Comparison of ENCODE assay signal across 8 cellular contexts in genomic region chr13:31199527-31199848, GRCh38. TPM values are rescaled to one million over a fixed set of nuclear protein-coding genes. Genes with fewer than 3 reads are reported as not detected.
DNase-seq lines count a peak whose midpoint lies in the region; ATAC-seq, FAIRE-seq and TF ChIP-seq lines count a peak whose summit lies in the region.

No MANE protein-coding gene starts in this region.

- ATAC-seq in HCT116 (no peak), GM12878 (no peak; the same call in 2 of the 3 replicates)

- TF ChIP-seq RAD21 in HCT116 (IDR thresholded peaks at IDR 0.05; ENCODE audit: low read depth): no peak
- TF ChIP-seq RAD21 in GM12878 (IDR thresholded peaks at IDR 0.05; ENCODE audit: insufficient read depth, low read depth, low read length): no peak

- 17% methylated on average over 9 of the region's 15 CpGs for WGBS in GM12878 (ENCODE audit: insufficient coverage, insufficient replicate concordance, low lambda C conversion rate, missing lambda C conversion rate)
- WGBS in mesodermal cell (ENCODE audit: insufficient coverage in 2 of 2), 2 experiments: 28 to 32% methylated on average over 5 to 6 of the region's 15 CpGs

- no peaks in the 10 kb centered on the region for H3K79me2 ChIP-seq in HCT116 (ENCODE audit: insufficient read depth, low read length)
- H3K79me2 ChIP-seq in GM12878 (ENCODE audit: control insufficient read depth, insufficient read depth, low read length): no peaks in the 10 kb centered on the region

- TF ChIP-seq POLR2A in HCT116 (IDR thresholded peaks at IDR 0.05; ENCODE audit: borderline replicate concordance, extremely low read depth, insufficient read depth, insufficient read length): no peak
- no peak for TF ChIP-seq POLR2A in GM12878 (IDR thresholded peaks at IDR 0.05; ENCODE audit: low read depth, low read length)

- SMC1A ChIA-PET in GM12878 (lab: Charles Lee; ENCODE audit: uncharacterized antibody, unreplicated experiment): interaction anchor here (0.8 to 0.9 kb wide), 2 partner anchors 39 to 40 kb away, joined by 3 to 4 read pairs; no protein-coding TSS in a partner anchor

- no peak for FAIRE-seq in GM12878 (lab: Jason Lieb, UNC)
- no peak for FAIRE-seq in HTR-8/SVneo (lab: Jason Lieb, UNC)

- H3K36me3 ChIP-seq in HCT116 (ENCODE audit: control insufficient read depth in 1 of 2, insufficient read depth in 2 of 2, low read length in 2 of 2) (no peaks in the 10 kb centered on the region), GM12878 (ENCODE audit: control insufficient read depth in 2 of 2, insufficient read depth in 2 of 2, low read length in 1 of 2) (no peaks in the 10 kb centered on the region), mesodermal cell (ENCODE audit: control insufficient read depth, insufficient read depth, low read length) (no peaks in the 10 kb centered on the region)

- H3K9me3 ChIP-seq in HCT116 (ENCODE audit: control insufficient read depth in 1 of 2, insufficient read depth in 1 of 2, low read depth in 1 of 2, low read length in 2 of 2): no peaks in the 10 kb centered on the region
- no peaks in the 10 kb centered on the region for H3K9me3 ChIP-seq in GM12878 (replicated peaks; ENCODE audit: control insufficient read depth, insufficient read depth, low read length)
- H3K9me3 ChIP-seq in mesodermal cell (ENCODE audit: control insufficient read depth, low read length): no peaks in the 10 kb centered on the region

- H3K27ac ChIP-seq in 22Rv1 (peak overlapping the region; percentile 90), HCT116 (ENCODE audit: low read depth, low read length) (peak overlapping the region; percentile 100), GM12878 (ENCODE audit: control insufficient read depth, insufficient read depth) (no peak overlapping the region), mesodermal cell (ENCODE audit: low read depth, low read length, severe bottlenecking) (no peak overlapping the region)

- H3K27me3 ChIP-seq in HCT116 (ENCODE audit: insufficient read depth, low read length): no peaks in the 10 kb centered on the region
- H3K27me3 ChIP-seq in GM12878 (replicated peaks in 1 of 2; ENCODE audit: control insufficient read depth in 2 of 2, insufficient read depth in 2 of 2, low read length in 1 of 2): peaks cover 0 to 4% of the 10 kb centered on the region in 2 experiments; a peak in 2 of 4 replicates

- no peak for DNase-seq in HCT116 (ENCODE audit: low read depth, low spot score)
- DNase-seq in GM12878 (ENCODE audit: low read depth, low spot score): no peak
- no peak for DNase-seq in HTR-8/SVneo (ENCODE audit: insufficient read length, low spot score)
- DNase-seq in NCI-H1417 treated with DMSO at 0.1 percent for 48 hours (lab: John Stamatoyannopoulos, UW): no peak
- no peak for DNase-seq in KG1 (lab: John Stamatoyannopoulos, UW)
- DNase-seq in DMS153 (lab: John Stamatoyannopoulos, UW): no peak

- H3K4me3 ChIP-seq in HCT116 (replicated peaks in 1 of 2; ENCODE audit: low read depth in 1 of 2, low read length in 2 of 2): peak overlapping the region; percentile 43 to 66
- no peak overlapping the region; the same call in 1 of the 2 replicates for H3K4me3 ChIP-seq in GM12878
- H3K4me3 ChIP-seq in mesodermal cell (ENCODE audit: extremely low read depth, insufficient read depth, low read length, poor library complexity, severe bottlenecking): peak overlapping the region; percentile 60

- TF ChIP-seq EP300 in GM12878 (IDR thresholded peaks at IDR 0.05; ENCODE audit: borderline replicate concordance in 1 of 2, control insufficient read depth in 1 of 2, low read depth in 2 of 2, low read length in 2 of 2): no peak

- BruUV-seq in HCT116 (replicated peaks; lab: Mats Ljungman, UMichigan): no TSS peak
- BruUV-seq in GM12878 (replicated peaks; lab: Mats Ljungman, UMichigan): no TSS peak

- CTCF ChIA-PET in HCT116 (lab: Charles Lee): interaction anchor here (1.1 to 1.5 kb wide), 4 partner anchors 10 to 148 kb away, joined by 3 read pairs; no protein-coding TSS in a partner anchor
- CTCF ChIA-PET in GM12878 (lab: Yijun Ruan, JAX): interaction anchor here (1.5 kb wide), 1 partner anchor 24 kb away, joined by 5 read pairs; no protein-coding TSS in a partner anchor

- H2AFZ ChIP-seq in HCT116 (ENCODE audit: low read depth, low read length, poor library complexity, severe bottlenecking) (no peak overlapping the region), GM12878 (ENCODE audit: control insufficient read depth, low read depth, low read length) (peak overlapping the region; percentile 87)

- no peaks in the 10 kb centered on the region for H3K9me2 ChIP-seq in HCT116 (ENCODE audit: insufficient read depth)

- in situ Hi-C loops in GM12878 (cut with MboI): no loop called here

- H3K9ac ChIP-seq in HCT116 (ENCODE audit: low read length) (peak overlapping the region; percentile 54; the same call in 1 of the 2 replicates), GM12878 (ENCODE audit: control insufficient read depth, insufficient read depth, low read length) (no peak overlapping the region)

- peak overlapping the region; percentile 79 for H3K4me2 ChIP-seq in HCT116 (ENCODE audit: low read length)
- H3K4me2 ChIP-seq in GM12878 (ENCODE audit: control insufficient read depth, insufficient read depth): peak overlapping the region; percentile 64

- intact Hi-C loops in HCT116 (cut with micrococcal nuclease) (no loop called here), GM12878 (cut with micrococcal nuclease; ENCODE audit: unreplicated experiment) (no loop called here)

- H3K4me1 ChIP-seq in HCT116 (ENCODE audit: control insufficient read depth in 1 of 2, insufficient read depth in 2 of 2, low read length in 2 of 2): peaks cover 13 to 25% of the 10 kb centered on the region in 2 experiments
- peaks cover 6% of the 10 kb centered on the region for H3K4me1 ChIP-seq in GM12878 (ENCODE audit: control insufficient read depth, insufficient read depth, low read length)
- peaks cover 4% of the 10 kb centered on the region for H3K4me1 ChIP-seq in mesodermal cell (ENCODE audit: control insufficient read depth, insufficient read depth, low read length, poor library complexity, severe bottlenecking)

- RAD21 ChIA-PET in HCT116 (lab: Charles Lee; ENCODE audit: low non-redundant PET in 1 of 2, low total read pairs in 2 of 2, uncharacterized antibody in 2 of 2, unreplicated experiment in 2 of 2) (no interaction called here), GM12878 (lab: Charles Lee; ENCODE audit: unreplicated experiment) (interaction anchor here (1.1 kb wide), 1 partner anchor 43 kb away, joined by 3 read pairs; no protein-coding TSS in a partner anchor)

- POLR2A ChIA-PET in HCT116 (lab: Charles Lee): no interaction called here
- POLR2A ChIA-PET in GM12878 (lab: Charles Lee): no interaction called here

- H4K20me1 ChIP-seq in HCT116 (ENCODE audit: insufficient read depth) (no peaks in the 10 kb centered on the region), GM12878 (ENCODE audit: control insufficient read depth, insufficient read depth) (no peaks in the 10 kb centered on the region)

- no peak for TF ChIP-seq CTCF in 22Rv1 (IDR thresholded peaks at IDR 0.05)
- TF ChIP-seq CTCF in HCT116 (IDR thresholded peaks at IDR 0.05 in 2 of 3, conservative IDR thresholded peaks at IDR 0.05 in 1 of 3; ENCODE audit: borderline replicate concordance in 1 of 3, insufficient read depth in 1 of 3, low read depth in 2 of 3, low read length in 2 of 3): no peak
- no peak for TF ChIP-seq CTCF in GM12878 (IDR thresholded peaks at IDR 0.05 in 2 of 3, conservative IDR thresholded peaks at IDR 0.05 in 1 of 3; ENCODE audit: control insufficient read depth in 2 of 3, extremely low read depth in 1 of 3, insufficient read depth in 1 of 3, low read depth in 3 of 3, low read length in 3 of 3)

RNA-seq across cellular contexts. Expression of gene B3GLCT, which starts 0.3 kb away (rescaled TPM):
- total RNA-seq in HCT116 (2021; ENCODE audit: unreplicated experiment): 3.9 TPM
- 1.5 and 2.4 TPM in 2 replicates for polyA plus RNA-seq in HCT116 (2012)
- total RNA-seq in GM12878 (2013; cell fraction: nucleolus; rRNA removed): 0.19 and 0.27 TPM in 2 replicates
- 0.22 and 0.23 TPM in 2 replicates for total RNA-seq in GM12878 (2014; rRNA removed)
- total RNA-seq in GM12878 (2014; rRNA removed; fragmentation: Illumina TruSeq; extraction: Trizol): 0.28 and 0.31 TPM in 2 replicates
- total RNA-seq in GM12878 (2021): 0.27 and 0.28 TPM in 2 replicates
- 0.18 TPM for polyA plus RNA-seq in GM12878 (2011; ENCODE audit: low read depth)
- 0.34 and 0.35 TPM in 2 replicates for polyA plus RNA-seq in GM12878 (2011; rRNA removed)
- polyA plus RNA-seq in GM12878 (2011; cell fraction: cytosol; rRNA removed): 0.18 TPM in 2 replicates
- polyA plus RNA-seq in GM12878 (2011; cell fraction: nucleus; rRNA removed): 0.15 and 0.16 TPM in 2 replicates
- polyA plus RNA-seq in GM12878 (2012): 0.23 and 0.25 TPM in 2 replicates
- 0.14 and 0.22 TPM in 2 replicates for polyA plus RNA-seq in GM12878 (2014; fragmentation: Illumina TruSeq; extraction: Trizol)
- polyA plus RNA-seq in GM12878 (2014; fragmentation: Nextera tagmentation; extraction: Ambion mirVana): under 1 TPM; 0.07 to 0.10 TPM
- polyA plus RNA-seq in GM12878 (2014; rRNA removed): 0.18 TPM in 2 replicates
- under 1 TPM; 0.66 to 0.89 TPM for polyA plus RNA-seq in GM12878 (2016; fragmentation: Nextera tagmentation; extraction: Ambion mirVana)
- polyA minus RNA-seq in GM12878 (2011; rRNA and poly(A)+ RNA removed): 0.57 and 0.59 TPM in 2 replicates
- polyA minus RNA-seq in GM12878 (2011; cell fraction: cytosol; rRNA and poly(A)+ RNA removed): 0.31 TPM in 1 of 2 replicates, not detected in the other
- polyA minus RNA-seq in GM12878 (2011; cell fraction: nucleus; rRNA and poly(A)+ RNA removed): 0.12 and 0.67 TPM in 2 replicates
- 10.9 TPM for polyA plus RNA-seq in mesodermal cell (2013, experiment 1 of 2)
- polyA plus RNA-seq in mesodermal cell (2013, experiment 2 of 2): 10.6 TPM

RNA-seq across cellular contexts. Expression of gene HSPH1, which starts 37.8 kb away (rescaled TPM):
- 116 TPM for total RNA-seq in HCT116 (2021; ENCODE audit: unreplicated experiment)
- polyA plus RNA-seq in HCT116 (2012): 16.9 and 23.8 TPM in 2 replicates
- total RNA-seq in GM12878 (2013; cell fraction: nucleolus; rRNA removed): 63.5 and 63.9 TPM in 2 replicates
- 49.7 and 53.9 TPM in 2 replicates for total RNA-seq in GM12878 (2014; rRNA removed)
- 90.5 and 99.9 TPM in 2 replicates for total RNA-seq in GM12878 (2014; rRNA removed; fragmentation: Illumina TruSeq; extraction: Trizol)
- 103 and 106 TPM in 2 replicates for total RNA-seq in GM12878 (2021)
- 19.0 TPM for polyA plus RNA-seq in GM12878 (2011; ENCODE audit: low read depth)
- 77.5 and 108 TPM in 2 replicates for polyA plus RNA-seq in GM12878 (2011; rRNA removed)
- 23.6 and 24.2 TPM in 2 replicates for polyA plus RNA-seq in GM12878 (2011; cell fraction: cytosol; rRNA removed)
- 45.5 and 69.4 TPM in 2 replicates for polyA plus RNA-seq in GM12878 (2011; cell fraction: nucleus; rRNA removed)
- polyA plus RNA-seq in GM12878 (2012): 38.8 and 41.8 TPM in 2 replicates
- 85.3 and 99.5 TPM in 2 replicates for polyA plus RNA-seq in GM12878 (2014; fragmentation: Illumina TruSeq; extraction: Trizol)
- 100 to 1,000 TPM in 1 of 2 experiments, 10 to 100 TPM in 1; 40.2 to 109 TPM for polyA plus RNA-seq in GM12878 (2014; fragmentation: Nextera tagmentation; extraction: Ambion mirVana)
- 44.9 and 48.2 TPM in 2 replicates for polyA plus RNA-seq in GM12878 (2014; rRNA removed)
- 100 to 1,000 TPM; 155 to 159 TPM for polyA plus RNA-seq in GM12878 (2016; fragmentation: Nextera tagmentation; extraction: Ambion mirVana)
- 18.9 and 36.9 TPM in 2 replicates for polyA minus RNA-seq in GM12878 (2011; rRNA and poly(A)+ RNA removed)
- 23.1 and 28.4 TPM in 2 replicates for polyA minus RNA-seq in GM12878 (2011; cell fraction: cytosol; rRNA and poly(A)+ RNA removed)
- polyA minus RNA-seq in GM12878 (2011; cell fraction: nucleus; rRNA and poly(A)+ RNA removed): 32.0 and 57.2 TPM in 2 replicates
- polyA plus RNA-seq in mesodermal cell (2013, experiment 1 of 2): 60.8 TPM
- polyA plus RNA-seq in mesodermal cell (2013, experiment 2 of 2): 66.8 TPM

Comparison
In these comparisons a context has a peak if more than half of its experiments do, and no peak if none do; other contexts are left out.
1. H3K27ac ChIP-seq: peak in 22Rv1 (single experiment) and HCT116 (single experiment); none in GM12878 (single experiment) and mesodermal cell (single experiment).